In the genomic region with DNA sequence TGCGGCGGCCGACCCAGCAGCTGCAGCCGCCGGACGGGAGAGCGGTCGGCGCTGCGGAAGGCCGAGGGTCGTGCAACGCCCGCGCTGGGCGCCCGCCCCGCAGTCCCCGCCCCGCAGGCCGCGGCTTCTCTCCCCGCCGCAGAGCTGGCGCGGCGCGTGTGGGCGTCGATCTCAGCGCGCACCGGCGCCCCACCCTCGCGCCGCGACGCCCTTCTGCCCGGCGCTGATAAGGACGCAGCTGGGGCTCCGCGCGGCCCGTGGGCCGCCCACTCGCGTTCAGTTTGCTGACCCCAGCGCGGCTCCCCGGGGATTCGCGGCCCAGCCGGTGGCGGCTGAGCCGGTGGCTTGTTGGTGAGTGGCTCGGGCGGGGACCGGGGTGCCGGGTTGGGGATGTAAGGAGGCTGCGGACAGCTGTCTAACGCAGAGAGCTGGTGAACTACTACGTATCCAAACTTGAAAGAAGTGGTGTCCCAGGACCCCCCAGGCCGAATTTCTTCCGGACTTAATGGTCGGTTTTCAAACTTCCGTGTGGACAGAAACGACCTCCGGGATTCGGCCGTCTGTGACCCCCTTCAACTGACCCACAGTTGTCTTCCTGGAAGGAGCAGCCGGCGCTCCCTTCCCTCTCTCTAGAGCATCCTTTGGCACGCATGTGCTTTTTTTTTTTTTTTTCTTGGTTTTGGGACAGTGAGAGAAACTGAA, we compare ENCODE assay signal across 8 cellular contexts. TPM values are rescaled to one million over a fixed set of nuclear protein-coding genes. Genes with fewer than 3 reads are reported as not detected.
DNase-seq lines count a peak whose midpoint lies in the region; ATAC-seq and TF ChIP-seq lines count a peak whose summit lies in the region.

No MANE protein-coding gene starts in this region.

- peak overlapping the region; percentile 96 for H3K4me2 ChIP-seq in skeletal muscle satellite cell (ENCODE audit: low read length)

- H3K4me3 ChIP-seq in BJ (ENCODE audit: low read depth, low read length) = peak overlapping the region; percentile 48
- peak overlapping the region; percentile 75 for H3K4me3 ChIP-seq in NT2/D1 (ENCODE audit: insufficient read length, low read depth)
- peak overlapping the region; percentile 70 for H3K4me3 ChIP-seq in skeletal muscle satellite cell (ENCODE audit: low read length)

- peaks cover 10% of the 10 kb centered on the region for H3K27me3 ChIP-seq in BJ (ENCODE audit: control insufficient read depth, insufficient read depth, low read length)
- H3K27me3 ChIP-seq in NT2/D1 (ENCODE audit: insufficient read depth, insufficient read length) = peaks cover 27% of the 10 kb centered on the region
- peaks cover 62% of the 10 kb centered on the region for H3K27me3 ChIP-seq in skeletal muscle satellite cell (ENCODE audit: control insufficient read depth, insufficient read depth, low read length)

- H3K4me3 Mint-ChIP-seq in MCF 10A (ENCODE audit: unreplicated experiment) = peak overlapping the region; percentile 84

- no peaks in the 10 kb centered on the region for H3K4me1 ChIP-seq in NT2/D1 (ENCODE audit: insufficient read depth, insufficient read length)
- peaks cover 12% of the 10 kb centered on the region for H3K4me1 ChIP-seq in skeletal muscle satellite cell (ENCODE audit: control insufficient read depth, insufficient read depth, low read length)

- H3K9me3 ChIP-seq in NT2/D1 (ENCODE audit: insufficient read depth, low read length) (no peaks in the 10 kb centered on the region), skeletal muscle satellite cell (replicated peaks; ENCODE audit: low read length) (no peaks in the 10 kb centered on the region)

- no peak for DNase-seq in BJ (ENCODE audit: low read depth)
- no peak for DNase-seq in NT2/D1 (ENCODE audit: low read depth, low spot score)
- peak; percentile 42 for DNase-seq in MCF 10A (ENCODE audit: unreplicated experiment)
- DNase-seq in iPS-NIHi7 (ENCODE audit: extremely low spot score) = peak; percentile 18
- no peak for DNase-seq in NCI-H187 treated with DMSO at 0.1 percent for 48 hours (lab: John Stamatoyannopoulos, UW)

- intact Hi-C loops in MCF 10A (cut with micrococcal nuclease) = loop anchor here (2.0 to 5.0 kb wide), 3 partner anchors 35 to 191 kb away; no protein-coding TSS in a partner anchor

- no TSS peak for BruUV-seq in MCF 10A (replicated peaks; lab: Mats Ljungman, UMichigan)

- H3K9ac ChIP-seq in NT2/D1 (ENCODE audit: insufficient read length, low read depth) (peak overlapping the region; percentile 86), skeletal muscle satellite cell (ENCODE audit: low read depth, low read length) (peak overlapping the region; percentile 28)

- POLR2A ChIA-PET in BJ (lab: Charles Lee) = no interaction called here
- POLR2A ChIA-PET in MCF 10A (lab: Yijun Ruan, JAX) = interaction anchor here (0.6 to 3.9 kb wide), 15 partner anchors 12 to 190 kb away, joined by 3 to 49 read pairs (median 6); no protein-coding TSS in a partner anchor

- peaks cover 16% of the 10 kb centered on the region for H3K4me1 Mint-ChIP-seq in MCF 10A (ENCODE audit: insufficient read depth, unreplicated experiment)

- TF ChIP-seq CTCF in BJ (IDR thresholded peaks at IDR 0.05; ENCODE audit: insufficient read depth, low read depth, low read length) (no peak), MCF 10A (IDR thresholded peaks at IDR 0.05; ENCODE audit: unreplicated experiment) (no peak)

- ATAC-seq in GM19035 (IDR thresholded peaks at IDR 0.05; ENCODE audit: unreplicated experiment) (peak; percentile 30), GM21367 (IDR thresholded peaks at IDR 0.05; ENCODE audit: unreplicated experiment) (no peak)

- H3K9me3 Mint-ChIP-seq in MCF 10A (ENCODE audit: unreplicated experiment) = no peaks in the 10 kb centered on the region

- CTCF ChIA-PET in BJ (lab: Yijun Ruan, JAX) = interaction anchor here (1.0 kb wide), 1 partner anchor 146 kb away, joined by 5 read pairs; no protein-coding TSS in a partner anchor
- CTCF ChIA-PET in MCF 10A (lab: Yijun Ruan, JAX) = interaction anchor here (0.7 to 4.3 kb wide), 5 partner anchors 17 to 189 kb away, joined by 3 to 16 read pairs (median 4); no protein-coding TSS in a partner anchor

- H3K36me3 ChIP-seq in BJ (ENCODE audit: control insufficient read depth, insufficient read depth, low read length) (no peaks in the 10 kb centered on the region), NT2/D1 (ENCODE audit: insufficient read depth, insufficient read length, low read length) (no peaks in the 10 kb centered on the region), skeletal muscle satellite cell (ENCODE audit: insufficient read depth, low read length) (no peaks in the 10 kb centered on the region)

- peak overlapping the region; percentile 2 for H3K27ac Mint-ChIP-seq in MCF 10A (ENCODE audit: low read depth, unreplicated experiment)

- no peaks in the 10 kb centered on the region for H3K36me3 Mint-ChIP-seq in MCF 10A (ENCODE audit: insufficient read depth, unreplicated experiment)

- H3K27me3 Mint-ChIP-seq in MCF 10A (ENCODE audit: insufficient read depth, unreplicated experiment) = no peaks in the 10 kb centered on the region

RNA-seq across cellular contexts. Expression of a gene that starts 1.6 kb away (rescaled TPM):
- polyA plus RNA-seq in BJ (2011; rRNA removed) = 0.17 and 0.22 TPM in 2 replicates
- 0.19 and 0.36 TPM in 2 replicates for polyA minus RNA-seq in BJ (2011; rRNA and poly(A)+ RNA removed)
- total RNA-seq in MCF 10A (2022) = 2.0 and 2.7 TPM in 2 replicates
- under 0.01 TPM in 2 replicates for total RNA-seq in skeletal muscle satellite cell (2012; rRNA removed)

Comparison
In these comparisons a context has a peak if more than half of its experiments do, and no peak if none do; other contexts are left out.
1. DNase-seq: peak in MCF 10A (single experiment) and iPS-NIHi7 (single experiment); none in BJ (single experiment), NT2/D1 (single experiment) and NCI-H187 treated with DMSO at 0.1 percent for 48 hours (single experiment).
2. Peak in every context shown above with its lines, with median percentiles within 50 percentile points of each other: H3K4me3 ChIP-seq.